1 cellular context compared by ENCODE assay signal in the genomic region with DNA sequence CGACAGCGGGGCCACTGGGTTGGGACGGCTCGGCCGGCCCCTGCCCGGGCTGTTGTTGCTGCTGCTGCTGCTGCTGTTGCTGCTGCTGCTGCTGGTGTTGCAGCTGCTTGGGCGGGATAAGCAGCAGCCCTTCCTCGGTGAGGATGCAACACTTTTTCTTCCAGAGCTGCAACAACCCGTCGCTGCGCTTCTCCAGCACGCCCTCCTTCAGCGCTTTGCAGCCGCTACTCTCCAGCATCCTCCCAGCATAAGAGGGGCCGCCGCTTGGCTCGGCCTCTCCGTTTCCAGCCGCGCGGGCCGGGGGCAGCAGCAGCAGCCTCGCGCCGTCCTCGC.
A peak's percentile ranks its signal among the peaks of the same experiment; 100 is the strongest.
TF ChIP-seq lines count a peak whose summit lies in the region.

No MANE protein-coding gene starts in this region.

TF ChIP-seq in WTC11, 78 proteins besides CTCF, POLR2A, EP300 and RAD21 (continued from another document):
- no peak for TF ChIP-seq CDX4 (CRISPR knock-in tag; IDR thresholded peaks at IDR 0.05; ENCODE audit: borderline replicate concordance)
- no peak for TF ChIP-seq TEAD1 (CRISPR knock-in tag; IDR thresholded peaks at IDR 0.05)
- no peak for TF ChIP-seq PRRX2 (CRISPR knock-in tag; IDR thresholded peaks at IDR 0.05)
- no peak for TF ChIP-seq USF1 (CRISPR knock-in tag; IDR thresholded peaks at IDR 0.05)
- TF ChIP-seq FOXP4 (CRISPR knock-in tag; IDR thresholded peaks at IDR 0.05), result no peak
- no peak for TF ChIP-seq TP53 (CRISPR knock-in tag; IDR thresholded peaks at IDR 0.05)
- TF ChIP-seq, protein P1, sequence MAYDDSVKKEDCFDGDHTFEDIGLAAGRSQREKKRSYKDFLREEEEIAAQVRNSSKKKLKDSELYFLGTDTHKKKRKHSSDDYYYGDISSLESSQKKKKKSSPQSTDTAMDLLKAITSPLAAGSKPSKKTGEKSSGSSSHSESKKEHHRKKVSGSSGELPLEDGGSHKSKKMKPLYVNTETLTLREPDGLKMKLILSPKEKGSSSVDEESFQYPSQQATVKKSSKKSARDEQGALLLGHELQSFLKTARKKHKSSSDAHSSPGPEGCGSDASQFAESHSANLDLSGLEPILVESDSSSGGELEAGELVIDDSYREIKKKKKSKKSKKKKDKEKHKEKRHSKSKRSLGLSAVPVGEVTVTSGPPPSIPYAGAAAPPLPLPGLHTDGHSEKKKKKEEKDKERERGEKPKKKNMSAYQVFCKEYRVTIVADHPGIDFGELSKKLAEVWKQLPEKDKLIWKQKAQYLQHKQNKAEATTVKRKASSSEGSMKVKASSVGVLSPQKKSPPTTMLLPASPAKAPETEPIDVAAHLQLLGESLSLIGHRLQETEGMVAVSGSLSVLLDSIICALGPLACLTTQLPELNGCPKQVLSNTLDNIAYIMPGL (CRISPR knock-in tag; IDR thresholded peaks at IDR 0.05), result 0 out of 2 replicates have a peak, but pooled peaks have one; percentile 40
- no peak for TF ChIP-seq NR2C2 (CRISPR knock-in tag; IDR thresholded peaks at IDR 0.05)
- TF ChIP-seq MYBL2 (CRISPR knock-in tag; IDR thresholded peaks at IDR 0.05), result 0 out of 2 replicates have a peak, but pooled peaks have one; percentile 15
- TF ChIP-seq, protein P2, sequence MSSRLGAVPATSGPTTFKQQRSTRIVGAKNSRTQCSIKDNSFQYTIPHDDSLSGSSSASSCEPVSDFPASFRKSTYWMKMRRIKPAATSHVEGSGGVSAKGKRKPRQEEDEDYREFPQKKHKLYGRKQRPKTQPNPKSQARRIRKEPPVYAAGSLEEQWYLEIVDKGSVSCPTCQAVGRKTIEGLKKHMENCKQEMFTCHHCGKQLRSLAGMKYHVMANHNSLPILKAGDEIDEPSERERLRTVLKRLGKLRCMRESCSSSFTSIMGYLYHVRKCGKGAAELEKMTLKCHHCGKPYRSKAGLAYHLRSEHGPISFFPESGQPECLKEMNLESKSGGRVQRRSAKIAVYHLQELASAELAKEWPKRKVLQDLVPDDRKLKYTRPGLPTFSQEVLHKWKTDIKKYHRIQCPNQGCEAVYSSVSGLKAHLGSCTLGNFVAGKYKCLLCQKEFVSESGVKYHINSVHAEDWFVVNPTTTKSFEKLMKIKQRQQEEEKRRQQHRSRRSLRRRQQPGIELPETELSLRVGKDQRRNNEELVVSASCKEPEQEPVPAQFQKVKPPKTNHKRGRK (CRISPR knock-in tag; IDR thresholded peaks at IDR 0.05; ENCODE audit: borderline replicate concordance), result no peak
- no peak for TF ChIP-seq NR3C1 (CRISPR knock-in tag; conservative IDR thresholded peaks at IDR 0.05; ENCODE audit: low read depth)
- no peak for TF ChIP-seq ZNF138 (CRISPR knock-in tag; conservative IDR thresholded peaks at IDR 0.05)
- no peak for TF ChIP-seq IRF2 (CRISPR knock-in tag; IDR thresholded peaks at IDR 0.05; ENCODE audit: borderline replicate concordance, low read depth)
- no peak for TF ChIP-seq ELF4 (CRISPR knock-in tag; IDR thresholded peaks at IDR 0.05; ENCODE audit: low read depth)
- no peak for TF ChIP-seq SP1 (CRISPR knock-in tag; conservative IDR thresholded peaks at IDR 0.05)
- TF ChIP-seq, protein P3, sequence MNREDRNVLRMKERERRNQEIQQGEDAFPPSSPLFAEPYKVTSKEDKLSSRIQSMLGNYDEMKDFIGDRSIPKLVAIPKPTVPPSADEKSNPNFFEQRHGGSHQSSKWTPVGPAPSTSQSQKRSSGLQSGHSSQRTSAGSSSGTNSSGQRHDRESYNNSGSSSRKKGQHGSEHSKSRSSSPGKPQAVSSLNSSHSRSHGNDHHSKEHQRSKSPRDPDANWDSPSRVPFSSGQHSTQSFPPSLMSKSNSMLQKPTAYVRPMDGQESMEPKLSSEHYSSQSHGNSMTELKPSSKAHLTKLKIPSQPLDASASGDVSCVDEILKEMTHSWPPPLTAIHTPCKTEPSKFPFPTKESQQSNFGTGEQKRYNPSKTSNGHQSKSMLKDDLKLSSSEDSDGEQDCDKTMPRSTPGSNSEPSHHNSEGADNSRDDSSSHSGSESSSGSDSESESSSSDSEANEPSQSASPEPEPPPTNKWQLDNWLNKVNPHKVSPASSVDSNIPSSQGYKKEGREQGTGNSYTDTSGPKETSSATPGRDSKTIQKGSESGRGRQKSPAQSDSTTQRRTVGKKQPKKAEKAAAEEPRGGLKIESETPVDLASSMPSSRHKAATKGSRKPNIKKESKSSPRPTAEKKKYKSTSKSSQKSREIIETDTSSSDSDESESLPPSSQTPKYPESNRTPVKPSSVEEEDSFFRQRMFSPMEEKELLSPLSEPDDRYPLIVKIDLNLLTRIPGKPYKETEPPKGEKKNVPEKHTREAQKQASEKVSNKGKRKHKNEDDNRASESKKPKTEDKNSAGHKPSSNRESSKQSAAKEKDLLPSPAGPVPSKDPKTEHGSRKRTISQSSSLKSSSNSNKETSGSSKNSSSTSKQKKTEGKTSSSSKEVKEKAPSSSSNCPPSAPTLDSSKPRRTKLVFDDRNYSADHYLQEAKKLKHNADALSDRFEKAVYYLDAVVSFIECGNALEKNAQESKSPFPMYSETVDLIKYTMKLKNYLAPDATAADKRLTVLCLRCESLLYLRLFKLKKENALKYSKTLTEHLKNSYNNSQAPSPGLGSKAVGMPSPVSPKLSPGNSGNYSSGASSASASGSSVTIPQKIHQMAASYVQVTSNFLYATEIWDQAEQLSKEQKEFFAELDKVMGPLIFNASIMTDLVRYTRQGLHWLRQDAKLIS (CRISPR knock-in tag; IDR thresholded peaks at IDR 0.05; ENCODE audit: borderline replicate concordance), result no peak
- TF ChIP-seq, protein P4, sequence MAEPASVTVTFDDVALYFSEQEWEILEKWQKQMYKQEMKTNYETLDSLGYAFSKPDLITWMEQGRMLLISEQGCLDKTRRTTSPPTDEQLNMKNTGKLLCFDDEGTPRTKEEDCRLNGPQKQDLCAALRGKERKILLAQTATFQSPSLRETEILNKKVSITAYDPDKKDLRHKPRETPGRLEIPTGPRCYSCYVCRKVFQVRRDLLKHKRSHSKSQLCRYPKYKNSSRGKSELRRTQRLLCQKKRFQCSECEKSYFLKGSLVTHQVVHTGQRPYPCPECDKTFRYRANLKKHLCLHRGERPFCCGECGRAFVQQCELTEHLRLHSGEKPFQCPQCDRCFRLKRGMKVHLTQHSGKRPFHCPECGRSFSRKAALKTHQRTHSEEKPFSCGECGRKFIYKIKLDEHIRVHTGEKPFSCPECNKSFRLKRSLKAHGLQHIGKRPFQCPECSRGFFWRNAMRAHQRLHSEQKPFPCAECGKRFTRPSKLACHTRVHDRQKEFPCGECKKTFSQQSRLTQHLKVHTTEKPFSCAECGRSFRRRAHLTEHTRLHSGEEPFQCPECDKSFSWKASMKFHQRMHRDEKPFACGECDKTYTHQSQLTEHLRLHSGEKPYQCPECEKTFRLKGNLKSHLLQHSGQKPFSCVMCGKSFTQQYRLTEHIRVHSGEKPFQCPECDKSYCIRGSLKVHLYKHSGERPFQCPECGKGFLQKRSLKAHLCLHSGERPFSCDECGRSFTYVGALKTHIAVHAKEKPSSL (CRISPR knock-in tag; conservative IDR thresholded peaks at IDR 0.05), result no peak
